ENCODE assay signal across 1 cellular context in the genomic region with DNA sequence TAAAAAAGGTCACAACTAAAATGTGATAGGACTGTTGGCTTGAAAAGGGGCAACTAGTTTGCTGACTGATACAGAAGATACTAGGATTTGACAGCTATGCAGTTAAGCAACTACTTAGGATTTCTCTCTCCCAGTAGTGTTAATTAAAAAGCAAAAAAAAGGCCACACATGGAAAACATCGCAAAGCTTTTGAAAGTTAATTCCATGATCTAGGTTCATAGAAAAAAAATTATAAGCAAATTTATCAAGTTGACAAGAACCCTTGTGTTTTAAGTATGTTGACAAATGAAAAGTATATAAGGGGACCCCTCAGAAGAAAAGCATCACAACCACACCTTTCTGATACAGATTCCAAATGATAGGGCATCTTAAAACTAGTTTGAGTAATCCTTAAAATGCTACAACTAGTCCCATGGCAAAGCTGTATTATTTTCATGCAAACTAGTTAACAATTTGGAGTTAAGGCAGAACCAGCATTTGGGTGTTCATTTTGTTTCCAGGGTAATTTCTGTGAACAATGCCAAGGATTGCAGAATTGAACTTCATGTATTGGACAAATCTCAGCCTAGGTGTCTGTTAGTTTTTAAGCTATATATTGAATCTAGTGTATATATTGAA.
TF ChIP-seq lines count a peak whose summit lies in the region.

No MANE protein-coding gene starts in this region.

TF ChIP-seq in K562, 482 proteins besides CTCF, POLR2A, EP300 and RAD21 (continued from another document and continues in another):
- TF ChIP-seq ZFP36 (IDR thresholded peaks at IDR 0.05; ENCODE audit: low read depth, low read length, partially characterized antibody) (no peak), ZNF143 (CRISPR knock-in tag; IDR thresholded peaks at IDR 0.05) (no peak), MIER1 (IDR thresholded peaks at IDR 0.05; ENCODE audit: low read depth) (no peak), ZNF324 (CRISPR knock-in tag; IDR thresholded peaks at IDR 0.05) (no peak), ERF (CRISPR knock-in tag; IDR thresholded peaks at IDR 0.05) (no peak), ARHGAP35 (IDR thresholded peaks at IDR 0.05; ENCODE audit: partially characterized antibody) (no peak), LEF1 (IDR thresholded peaks at IDR 0.05) (no peak), PCBP1 (IDR thresholded peaks at IDR 0.05; ENCODE audit: low read depth, low read length, poor library complexity, severe bottlenecking) (no peak), ZNF311 (CRISPR knock-in tag; IDR thresholded peaks at IDR 0.05) (no peak), HIVEP1 (CRISPR knock-in tag; IDR thresholded peaks at IDR 0.05) (no peak), ZNF717 (CRISPR knock-in tag; IDR thresholded peaks at IDR 0.05) (no peak), MYBL2 (IDR thresholded peaks at IDR 0.05; ENCODE audit: low read depth) (no peak), MYBL2 (CRISPR knock-in tag; IDR thresholded peaks at IDR 0.05; ENCODE audit: borderline replicate concordance) (no peak), ZNF134 (CRISPR knock-in tag; conservative IDR thresholded peaks at IDR 0.05) (no peak), MYNN (IDR thresholded peaks at IDR 0.05) (0 out of 2 replicates have a peak, but pooled peaks have one; percentile 26), MYNN (CRISPR knock-in tag; IDR thresholded peaks at IDR 0.05) (no peak), CBFA2T2 (conservative IDR thresholded peaks at IDR 0.05) (no peak), MXI1 (IDR thresholded peaks at IDR 0.05; ENCODE audit: low read depth, low read length) (no peak), FOXA3 (CRISPR knock-in tag; conservative IDR thresholded peaks at IDR 0.05 in 1 of 2, IDR thresholded peaks at IDR 0.05 in 1 of 2) (no peak), MEF2A (IDR thresholded peaks at IDR 0.05; ENCODE audit: control insufficient read depth, low read depth, low read length) (no peak), IFI16 (CRISPR knock-in tag; IDR thresholded peaks at IDR 0.05) (no peak), HNRNPL (IDR thresholded peaks at IDR 0.05; ENCODE audit: low read depth, low read length) (no peak), MAFG (tag; conservative IDR thresholded peaks at IDR 0.05) (no peak), MCM2 (IDR thresholded peaks at IDR 0.05; ENCODE audit: low read depth) (no peak), ZNF232 (CRISPR knock-in tag; IDR thresholded peaks at IDR 0.05) (no peak), NFATC3 (IDR thresholded peaks at IDR 0.05) (no peak), C11orf30 (IDR thresholded peaks at IDR 0.05; ENCODE audit: low read depth) (no peak), ZNF384 (IDR thresholded peaks at IDR 0.05; ENCODE audit: low read depth, low read length) (no peak), HNRNPLL (IDR thresholded peaks at IDR 0.05; ENCODE audit: low read depth, low read length, poor library complexity, severe bottlenecking) (no peak), ZNF589 (CRISPR knock-in tag; IDR thresholded peaks at IDR 0.05; ENCODE audit: low read depth) (no peak), EWSR1 (IDR thresholded peaks at IDR 0.05; ENCODE audit: borderline replicate concordance, low read depth, partially characterized antibody) (no peak), SMAD4 (CRISPR knock-in tag; conservative IDR thresholded peaks at IDR 0.05) (no peak), ZNF77 (CRISPR knock-in tag; IDR thresholded peaks at IDR 0.05) (peak; percentile 82; the same call in 1 of the 2 replicates)
- TF ChIP-seq, protein P1, sequence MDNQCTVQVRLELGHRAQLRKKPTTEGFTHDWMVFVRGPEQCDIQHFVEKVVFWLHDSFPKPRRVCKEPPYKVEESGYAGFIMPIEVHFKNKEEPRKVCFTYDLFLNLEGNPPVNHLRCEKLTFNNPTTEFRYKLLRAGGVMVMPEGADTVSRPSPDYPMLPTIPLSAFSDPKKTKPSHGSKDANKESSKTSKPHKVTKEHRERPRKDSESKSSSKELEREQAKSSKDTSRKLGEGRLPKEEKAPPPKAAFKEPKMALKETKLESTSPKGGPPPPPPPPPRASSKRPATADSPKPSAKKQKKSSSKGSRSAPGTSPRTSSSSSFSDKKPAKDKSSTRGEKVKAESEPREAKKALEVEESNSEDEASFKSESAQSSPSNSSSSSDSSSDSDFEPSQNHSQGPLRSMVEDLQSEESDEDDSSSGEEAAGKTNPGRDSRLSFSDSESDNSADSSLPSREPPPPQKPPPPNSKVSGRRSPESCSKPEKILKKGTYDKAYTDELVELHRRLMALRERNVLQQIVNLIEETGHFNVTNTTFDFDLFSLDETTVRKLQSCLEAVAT (IDR thresholded peaks at IDR 0.05), result no peak
- TF ChIP-seq, protein P2, sequence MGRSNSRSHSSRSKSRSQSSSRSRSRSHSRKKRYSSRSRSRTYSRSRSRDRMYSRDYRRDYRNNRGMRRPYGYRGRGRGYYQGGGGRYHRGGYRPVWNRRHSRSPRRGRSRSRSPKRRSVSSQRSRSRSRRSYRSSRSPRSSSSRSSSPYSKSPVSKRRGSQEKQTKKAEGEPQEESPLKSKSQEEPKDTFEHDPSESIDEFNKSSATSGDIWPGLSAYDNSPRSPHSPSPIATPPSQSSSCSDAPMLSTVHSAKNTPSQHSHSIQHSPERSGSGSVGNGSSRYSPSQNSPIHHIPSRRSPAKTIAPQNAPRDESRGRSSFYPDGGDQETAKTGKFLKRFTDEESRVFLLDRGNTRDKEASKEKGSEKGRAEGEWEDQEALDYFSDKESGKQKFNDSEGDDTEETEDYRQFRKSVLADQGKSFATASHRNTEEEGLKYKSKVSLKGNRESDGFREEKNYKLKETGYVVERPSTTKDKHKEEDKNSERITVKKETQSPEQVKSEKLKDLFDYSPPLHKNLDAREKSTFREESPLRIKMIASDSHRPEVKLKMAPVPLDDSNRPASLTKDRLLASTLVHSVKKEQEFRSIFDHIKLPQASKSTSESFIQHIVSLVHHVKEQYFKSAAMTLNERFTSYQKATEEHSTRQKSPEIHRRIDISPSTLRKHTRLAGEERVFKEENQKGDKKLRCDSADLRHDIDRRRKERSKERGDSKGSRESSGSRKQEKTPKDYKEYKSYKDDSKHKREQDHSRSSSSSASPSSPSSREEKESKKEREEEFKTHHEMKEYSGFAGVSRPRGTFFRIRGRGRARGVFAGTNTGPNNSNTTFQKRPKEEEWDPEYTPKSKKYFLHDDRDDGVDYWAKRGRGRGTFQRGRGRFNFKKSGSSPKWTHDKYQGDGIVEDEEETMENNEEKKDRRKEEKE (IDR thresholded peaks at IDR 0.05; ENCODE audit: borderline replicate concordance in 1 of 2, control insufficient read depth in 1 of 2, low read depth in 2 of 2, low read length in 1 of 2), result no peak
- TF ChIP-seq, protein P3, sequence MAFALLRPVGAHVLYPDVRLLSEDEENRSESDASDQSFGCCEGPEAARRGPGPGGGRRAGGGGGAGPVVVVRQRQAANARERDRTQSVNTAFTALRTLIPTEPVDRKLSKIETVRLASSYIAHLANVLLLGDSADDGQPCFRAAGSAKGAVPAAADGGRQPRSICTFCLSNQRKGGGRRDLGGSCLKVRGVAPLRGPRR (CRISPR knock-in tag; IDR thresholded peaks at IDR 0.05), result no peak
- TF ChIP-seq, protein P4, sequence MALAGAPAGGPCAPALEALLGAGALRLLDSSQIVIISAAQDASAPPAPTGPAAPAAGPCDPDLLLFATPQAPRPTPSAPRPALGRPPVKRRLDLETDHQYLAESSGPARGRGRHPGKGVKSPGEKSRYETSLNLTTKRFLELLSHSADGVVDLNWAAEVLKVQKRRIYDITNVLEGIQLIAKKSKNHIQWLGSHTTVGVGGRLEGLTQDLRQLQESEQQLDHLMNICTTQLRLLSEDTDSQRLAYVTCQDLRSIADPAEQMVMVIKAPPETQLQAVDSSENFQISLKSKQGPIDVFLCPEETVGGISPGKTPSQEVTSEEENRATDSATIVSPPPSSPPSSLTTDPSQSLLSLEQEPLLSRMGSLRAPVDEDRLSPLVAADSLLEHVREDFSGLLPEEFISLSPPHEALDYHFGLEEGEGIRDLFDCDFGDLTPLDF (CRISPR knock-in tag; IDR thresholded peaks at IDR 0.05), result no peak
- TF ChIP-seq, protein P5, sequence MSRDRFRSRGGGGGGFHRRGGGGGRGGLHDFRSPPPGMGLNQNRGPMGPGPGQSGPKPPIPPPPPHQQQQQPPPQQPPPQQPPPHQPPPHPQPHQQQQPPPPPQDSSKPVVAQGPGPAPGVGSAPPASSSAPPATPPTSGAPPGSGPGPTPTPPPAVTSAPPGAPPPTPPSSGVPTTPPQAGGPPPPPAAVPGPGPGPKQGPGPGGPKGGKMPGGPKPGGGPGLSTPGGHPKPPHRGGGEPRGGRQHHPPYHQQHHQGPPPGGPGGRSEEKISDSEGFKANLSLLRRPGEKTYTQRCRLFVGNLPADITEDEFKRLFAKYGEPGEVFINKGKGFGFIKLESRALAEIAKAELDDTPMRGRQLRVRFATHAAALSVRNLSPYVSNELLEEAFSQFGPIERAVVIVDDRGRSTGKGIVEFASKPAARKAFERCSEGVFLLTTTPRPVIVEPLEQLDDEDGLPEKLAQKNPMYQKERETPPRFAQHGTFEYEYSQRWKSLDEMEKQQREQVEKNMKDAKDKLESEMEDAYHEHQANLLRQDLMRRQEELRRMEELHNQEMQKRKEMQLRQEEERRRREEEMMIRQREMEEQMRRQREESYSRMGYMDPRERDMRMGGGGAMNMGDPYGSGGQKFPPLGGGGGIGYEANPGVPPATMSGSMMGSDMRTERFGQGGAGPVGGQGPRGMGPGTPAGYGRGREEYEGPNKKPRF (IDR thresholded peaks at IDR 0.05; ENCODE audit: low read depth, low read length), result no peak
- TF ChIP-seq, protein P6, sequence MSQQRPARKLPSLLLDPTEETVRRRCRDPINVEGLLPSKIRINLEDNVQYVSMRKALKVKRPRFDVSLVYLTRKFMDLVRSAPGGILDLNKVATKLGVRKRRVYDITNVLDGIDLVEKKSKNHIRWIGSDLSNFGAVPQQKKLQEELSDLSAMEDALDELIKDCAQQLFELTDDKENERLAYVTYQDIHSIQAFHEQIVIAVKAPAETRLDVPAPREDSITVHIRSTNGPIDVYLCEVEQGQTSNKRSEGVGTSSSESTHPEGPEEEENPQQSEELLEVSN (IDR thresholded peaks at IDR 0.05; ENCODE audit: borderline replicate concordance in 1 of 2, extremely low read depth in 1 of 2, insufficient read depth in 1 of 2, insufficient read length in 1 of 2, low read depth in 1 of 2, low read length in 1 of 2, poor library complexity in 1 of 2, severe bottlenecking in 1 of 2), result no peak
- TF ChIP-seq, protein P7, sequence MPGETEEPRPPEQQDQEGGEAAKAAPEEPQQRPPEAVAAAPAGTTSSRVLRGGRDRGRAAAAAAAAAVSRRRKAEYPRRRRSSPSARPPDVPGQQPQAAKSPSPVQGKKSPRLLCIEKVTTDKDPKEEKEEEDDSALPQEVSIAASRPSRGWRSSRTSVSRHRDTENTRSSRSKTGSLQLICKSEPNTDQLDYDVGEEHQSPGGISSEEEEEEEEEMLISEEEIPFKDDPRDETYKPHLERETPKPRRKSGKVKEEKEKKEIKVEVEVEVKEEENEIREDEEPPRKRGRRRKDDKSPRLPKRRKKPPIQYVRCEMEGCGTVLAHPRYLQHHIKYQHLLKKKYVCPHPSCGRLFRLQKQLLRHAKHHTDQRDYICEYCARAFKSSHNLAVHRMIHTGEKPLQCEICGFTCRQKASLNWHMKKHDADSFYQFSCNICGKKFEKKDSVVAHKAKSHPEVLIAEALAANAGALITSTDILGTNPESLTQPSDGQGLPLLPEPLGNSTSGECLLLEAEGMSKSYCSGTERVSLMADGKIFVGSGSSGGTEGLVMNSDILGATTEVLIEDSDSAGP (CRISPR knock-in tag; IDR thresholded peaks at IDR 0.05), result no peak
- TF ChIP-seq, protein P8, sequence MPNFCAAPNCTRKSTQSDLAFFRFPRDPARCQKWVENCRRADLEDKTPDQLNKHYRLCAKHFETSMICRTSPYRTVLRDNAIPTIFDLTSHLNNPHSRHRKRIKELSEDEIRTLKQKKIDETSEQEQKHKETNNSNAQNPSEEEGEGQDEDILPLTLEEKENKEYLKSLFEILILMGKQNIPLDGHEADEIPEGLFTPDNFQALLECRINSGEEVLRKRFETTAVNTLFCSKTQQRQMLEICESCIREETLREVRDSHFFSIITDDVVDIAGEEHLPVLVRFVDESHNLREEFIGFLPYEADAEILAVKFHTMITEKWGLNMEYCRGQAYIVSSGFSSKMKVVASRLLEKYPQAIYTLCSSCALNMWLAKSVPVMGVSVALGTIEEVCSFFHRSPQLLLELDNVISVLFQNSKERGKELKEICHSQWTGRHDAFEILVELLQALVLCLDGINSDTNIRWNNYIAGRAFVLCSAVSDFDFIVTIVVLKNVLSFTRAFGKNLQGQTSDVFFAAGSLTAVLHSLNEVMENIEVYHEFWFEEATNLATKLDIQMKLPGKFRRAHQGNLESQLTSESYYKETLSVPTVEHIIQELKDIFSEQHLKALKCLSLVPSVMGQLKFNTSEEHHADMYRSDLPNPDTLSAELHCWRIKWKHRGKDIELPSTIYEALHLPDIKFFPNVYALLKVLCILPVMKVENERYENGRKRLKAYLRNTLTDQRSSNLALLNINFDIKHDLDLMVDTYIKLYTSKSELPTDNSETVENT (CRISPR knock-in tag; IDR thresholded peaks at IDR 0.05), result no peak
- TF ChIP-seq, protein P9, sequence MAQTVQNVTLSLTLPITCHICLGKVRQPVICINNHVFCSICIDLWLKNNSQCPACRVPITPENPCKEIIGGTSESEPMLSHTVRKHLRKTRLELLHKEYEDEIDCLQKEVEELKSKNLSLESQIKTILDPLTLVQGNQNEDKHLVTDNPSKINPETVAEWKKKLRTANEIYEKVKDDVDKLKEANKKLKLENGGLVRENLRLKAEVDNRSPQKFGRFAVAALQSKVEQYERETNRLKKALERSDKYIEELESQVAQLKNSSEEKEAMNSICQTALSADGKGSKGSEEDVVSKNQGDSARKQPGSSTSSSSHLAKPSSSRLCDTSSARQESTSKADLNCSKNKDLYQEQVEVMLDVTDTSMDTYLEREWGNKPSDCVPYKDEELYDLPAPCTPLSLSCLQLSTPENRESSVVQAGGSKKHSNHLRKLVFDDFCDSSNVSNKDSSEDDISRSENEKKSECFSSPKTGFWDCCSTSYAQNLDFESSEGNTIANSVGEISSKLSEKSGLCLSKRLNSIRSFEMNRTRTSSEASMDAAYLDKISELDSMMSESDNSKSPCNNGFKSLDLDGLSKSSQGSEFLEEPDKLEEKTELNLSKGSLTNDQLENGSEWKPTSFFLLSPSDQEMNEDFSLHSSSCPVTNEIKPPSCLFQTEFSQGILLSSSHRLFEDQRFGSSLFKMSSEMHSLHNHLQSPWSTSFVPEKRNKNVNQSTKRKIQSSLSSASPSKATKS (CRISPR knock-in tag; IDR thresholded peaks at IDR 0.05), result 0 out of 2 replicates have a peak, but pooled peaks have one; percentile 6
